8 cellular contexts compared by ENCODE assay signal in genomic region chr11:34366522-34366921, GRCh38. TPM values are rescaled to one million over a fixed set of nuclear protein-coding genes. Genes with fewer than 3 reads are reported as not detected.
DNase-seq lines count a peak whose midpoint lies in the region; ATAC-seq and TF ChIP-seq lines count a peak whose summit lies in the region.

No MANE protein-coding gene starts in this region.

- no peak overlapping the region for H3K56ac ChIP-seq in mesendoderm (ENCODE audit: low read length)

- no peaks in the 10 kb centered on the region for H3K27me3 ChIP-seq in mesendoderm (ENCODE audit: insufficient read depth, low read length, poor library complexity)

- DNase-seq in NCI-H1417 (lab: John Stamatoyannopoulos, UW) = peak in 2 of 3 experiments; percentile 29 to 67
- DNase-seq in NCI-H1417 treated with DMSO at 0.1 percent for 48 hours (lab: John Stamatoyannopoulos, UW) = no peak
- DNase-seq in HT1080 (ENCODE audit: low read depth) = peak; percentile 24
- DNase-seq in WTC11 (ENCODE audit: low spot score) = peak; percentile 19
- peak; percentile 27 for DNase-seq in mesendoderm
- DNase-seq in NCI-H1436 (lab: John Stamatoyannopoulos, UW) = no peak
- no peak for DNase-seq in foreskin melanocyte

- no peak overlapping the region for H3K4me2 ChIP-seq in mesendoderm (ENCODE audit: low read length)

- no peak for TF ChIP-seq CTCF in WTC11 (IDR thresholded peaks at IDR 0.05)

- peaks cover 4% of the 10 kb centered on the region; the same call in 1 of the 2 replicates for H3K9me3 Mint-ChIP-seq in WTC11

- no peak overlapping the region for H4K5ac ChIP-seq in mesendoderm (ENCODE audit: low read length)

- H3K4me3 Mint-ChIP-seq in WTC11 = no peak overlapping the region

- no peaks in the 10 kb centered on the region for H3K79me2 ChIP-seq in mesendoderm (ENCODE audit: control insufficient read depth, insufficient read depth, low read length)

- no peaks in the 10 kb centered on the region for H3K27me3 Mint-ChIP-seq in WTC11 (ENCODE audit: low read depth)

- H4K8ac ChIP-seq in mesendoderm (ENCODE audit: low read depth, low read length) = no peak overlapping the region

- peaks cover 11% of the 10 kb centered on the region for H3K4me1 Mint-ChIP-seq in WTC11

- no peak overlapping the region for H3K23ac ChIP-seq in mesendoderm (ENCODE audit: low read length)

- H3K79me1 ChIP-seq in mesendoderm (ENCODE audit: low read length) = no peaks in the 10 kb centered on the region

- no peak overlapping the region for H2AK5ac ChIP-seq in mesendoderm (ENCODE audit: low read length)

- H3K27ac ChIP-seq in mesendoderm (ENCODE audit: low read depth, low read length) = no peak overlapping the region

- H2BK5ac ChIP-seq in mesendoderm (ENCODE audit: low read length) = no peak overlapping the region

- H3K9ac ChIP-seq in mesendoderm (ENCODE audit: low read length) = no peak overlapping the region

- no peak for ATAC-seq in WTC11
- no peak for ATAC-seq in HG03571 (IDR thresholded peaks at IDR 0.05; ENCODE audit: unreplicated experiment)

- H3K36me3 Mint-ChIP-seq in WTC11 = no peaks in the 10 kb centered on the region

- H3K4me1 ChIP-seq in mesendoderm (ENCODE audit: control insufficient read depth, low read depth, low read length) = no peaks in the 10 kb centered on the region

- POLR2A ChIA-PET in WTC11 (lab: Charles Lee) = interaction anchor here (0.6 kb wide), 1 partner anchor 9 kb away, joined by 3 read pairs; no protein-coding TSS in a partner anchor

- no peak overlapping the region for H2BK120ac ChIP-seq in mesendoderm (ENCODE audit: low read depth, low read length)

- no peaks in the 10 kb centered on the region for H3K36me3 ChIP-seq in mesendoderm (ENCODE audit: control insufficient read depth, insufficient read depth, low read length)

- H3K4me3 ChIP-seq in mesendoderm (ENCODE audit: low read length) = no peak overlapping the region

- CTCF ChIA-PET in WTC11 (lab: Charles Lee) = interaction anchor here (0.7 to 2.1 kb wide), 11 partner anchors 9 to 533 kb away, joined by 3 to 18 read pairs (median 4); partner anchors contain the start of gene ABTB2

- H2BK15ac ChIP-seq in mesendoderm (replicated peaks; ENCODE audit: low read depth) = no peak overlapping the region

- no peak overlapping the region for H3K4ac ChIP-seq in mesendoderm (ENCODE audit: low read depth, low read length)

- no CpG with 5 or more reads among the region's 2 CpGs for WGBS in mesendoderm (ENCODE audit: extremely low coverage, insufficient coverage, low lambda C conversion rate)

- H3K27ac Mint-ChIP-seq in WTC11 = 0 out of 2 replicates have a peak overlapping the region, but pooled peaks have one; percentile 41

- H3K18ac ChIP-seq in mesendoderm (ENCODE audit: low read length) = no peak overlapping the region

TF ChIP-seq in WTC11, 78 proteins besides CTCF, POLR2A, EP300 and RAD21 (continues in another document):
- TF ChIP-seq, protein P1, sequence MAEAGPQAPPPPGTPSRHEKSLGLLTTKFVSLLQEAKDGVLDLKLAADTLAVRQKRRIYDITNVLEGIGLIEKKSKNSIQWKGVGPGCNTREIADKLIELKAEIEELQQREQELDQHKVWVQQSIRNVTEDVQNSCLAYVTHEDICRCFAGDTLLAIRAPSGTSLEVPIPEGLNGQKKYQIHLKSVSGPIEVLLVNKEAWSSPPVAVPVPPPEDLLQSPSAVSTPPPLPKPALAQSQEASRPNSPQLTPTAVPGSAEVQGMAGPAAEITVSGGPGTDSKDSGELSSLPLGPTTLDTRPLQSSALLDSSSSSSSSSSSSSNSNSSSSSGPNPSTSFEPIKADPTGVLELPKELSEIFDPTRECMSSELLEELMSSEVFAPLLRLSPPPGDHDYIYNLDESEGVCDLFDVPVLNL (CRISPR knock-in tag; IDR thresholded peaks at IDR 0.05; ENCODE audit: borderline replicate concordance, low read depth) = no peak
- TF ChIP-seq, protein P2, sequence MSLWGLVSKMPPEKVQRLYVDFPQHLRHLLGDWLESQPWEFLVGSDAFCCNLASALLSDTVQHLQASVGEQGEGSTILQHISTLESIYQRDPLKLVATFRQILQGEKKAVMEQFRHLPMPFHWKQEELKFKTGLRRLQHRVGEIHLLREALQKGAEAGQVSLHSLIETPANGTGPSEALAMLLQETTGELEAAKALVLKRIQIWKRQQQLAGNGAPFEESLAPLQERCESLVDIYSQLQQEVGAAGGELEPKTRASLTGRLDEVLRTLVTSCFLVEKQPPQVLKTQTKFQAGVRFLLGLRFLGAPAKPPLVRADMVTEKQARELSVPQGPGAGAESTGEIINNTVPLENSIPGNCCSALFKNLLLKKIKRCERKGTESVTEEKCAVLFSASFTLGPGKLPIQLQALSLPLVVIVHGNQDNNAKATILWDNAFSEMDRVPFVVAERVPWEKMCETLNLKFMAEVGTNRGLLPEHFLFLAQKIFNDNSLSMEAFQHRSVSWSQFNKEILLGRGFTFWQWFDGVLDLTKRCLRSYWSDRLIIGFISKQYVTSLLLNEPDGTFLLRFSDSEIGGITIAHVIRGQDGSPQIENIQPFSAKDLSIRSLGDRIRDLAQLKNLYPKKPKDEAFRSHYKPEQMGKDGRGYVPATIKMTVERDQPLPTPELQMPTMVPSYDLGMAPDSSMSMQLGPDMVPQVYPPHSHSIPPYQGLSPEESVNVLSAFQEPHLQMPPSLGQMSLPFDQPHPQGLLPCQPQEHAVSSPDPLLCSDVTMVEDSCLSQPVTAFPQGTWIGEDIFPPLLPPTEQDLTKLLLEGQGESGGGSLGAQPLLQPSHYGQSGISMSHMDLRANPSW (CRISPR knock-in tag; conservative IDR thresholded peaks at IDR 0.05; ENCODE audit: low read depth) = no peak
- TF ChIP-seq, protein P3, sequence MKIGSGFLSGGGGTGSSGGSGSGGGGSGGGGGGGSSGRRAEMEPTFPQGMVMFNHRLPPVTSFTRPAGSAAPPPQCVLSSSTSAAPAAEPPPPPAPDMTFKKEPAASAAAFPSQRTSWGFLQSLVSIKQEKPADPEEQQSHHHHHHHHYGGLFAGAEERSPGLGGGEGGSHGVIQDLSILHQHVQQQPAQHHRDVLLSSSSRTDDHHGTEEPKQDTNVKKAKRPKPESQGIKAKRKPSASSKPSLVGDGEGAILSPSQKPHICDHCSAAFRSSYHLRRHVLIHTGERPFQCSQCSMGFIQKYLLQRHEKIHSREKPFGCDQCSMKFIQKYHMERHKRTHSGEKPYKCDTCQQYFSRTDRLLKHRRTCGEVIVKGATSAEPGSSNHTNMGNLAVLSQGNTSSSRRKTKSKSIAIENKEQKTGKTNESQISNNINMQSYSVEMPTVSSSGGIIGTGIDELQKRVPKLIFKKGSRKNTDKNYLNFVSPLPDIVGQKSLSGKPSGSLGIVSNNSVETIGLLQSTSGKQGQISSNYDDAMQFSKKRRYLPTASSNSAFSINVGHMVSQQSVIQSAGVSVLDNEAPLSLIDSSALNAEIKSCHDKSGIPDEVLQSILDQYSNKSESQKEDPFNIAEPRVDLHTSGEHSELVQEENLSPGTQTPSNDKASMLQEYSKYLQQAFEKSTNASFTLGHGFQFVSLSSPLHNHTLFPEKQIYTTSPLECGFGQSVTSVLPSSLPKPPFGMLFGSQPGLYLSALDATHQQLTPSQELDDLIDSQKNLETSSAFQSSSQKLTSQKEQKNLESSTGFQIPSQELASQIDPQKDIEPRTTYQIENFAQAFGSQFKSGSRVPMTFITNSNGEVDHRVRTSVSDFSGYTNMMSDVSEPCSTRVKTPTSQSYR (CRISPR knock-in tag; IDR thresholded peaks at IDR 0.05) = no peak
- TF ChIP-seq, protein P4, sequence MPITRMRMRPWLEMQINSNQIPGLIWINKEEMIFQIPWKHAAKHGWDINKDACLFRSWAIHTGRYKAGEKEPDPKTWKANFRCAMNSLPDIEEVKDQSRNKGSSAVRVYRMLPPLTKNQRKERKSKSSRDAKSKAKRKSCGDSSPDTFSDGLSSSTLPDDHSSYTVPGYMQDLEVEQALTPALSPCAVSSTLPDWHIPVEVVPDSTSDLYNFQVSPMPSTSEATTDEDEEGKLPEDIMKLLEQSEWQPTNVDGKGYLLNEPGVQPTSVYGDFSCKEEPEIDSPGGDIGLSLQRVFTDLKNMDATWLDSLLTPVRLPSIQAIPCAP (CRISPR knock-in tag; IDR thresholded peaks at IDR 0.05) = no peak
- TF ChIP-seq ZNF219 (CRISPR knock-in tag; IDR thresholded peaks at IDR 0.05; ENCODE audit: borderline replicate concordance) (no peak), JUN (CRISPR knock-in tag; IDR thresholded peaks at IDR 0.05) (no peak), ELF4 (CRISPR knock-in tag; IDR thresholded peaks at IDR 0.05; ENCODE audit: low read depth) (no peak), ATF1 (CRISPR knock-in tag; IDR thresholded peaks at IDR 0.05) (no peak), GRHL2 (CRISPR knock-in tag; IDR thresholded peaks at IDR 0.05; ENCODE audit: insufficient replicate concordance, severe bottlenecking) (no peak), ATF3 (CRISPR knock-in tag; conservative IDR thresholded peaks at IDR 0.05) (no peak)
- TF ChIP-seq, protein P5, sequence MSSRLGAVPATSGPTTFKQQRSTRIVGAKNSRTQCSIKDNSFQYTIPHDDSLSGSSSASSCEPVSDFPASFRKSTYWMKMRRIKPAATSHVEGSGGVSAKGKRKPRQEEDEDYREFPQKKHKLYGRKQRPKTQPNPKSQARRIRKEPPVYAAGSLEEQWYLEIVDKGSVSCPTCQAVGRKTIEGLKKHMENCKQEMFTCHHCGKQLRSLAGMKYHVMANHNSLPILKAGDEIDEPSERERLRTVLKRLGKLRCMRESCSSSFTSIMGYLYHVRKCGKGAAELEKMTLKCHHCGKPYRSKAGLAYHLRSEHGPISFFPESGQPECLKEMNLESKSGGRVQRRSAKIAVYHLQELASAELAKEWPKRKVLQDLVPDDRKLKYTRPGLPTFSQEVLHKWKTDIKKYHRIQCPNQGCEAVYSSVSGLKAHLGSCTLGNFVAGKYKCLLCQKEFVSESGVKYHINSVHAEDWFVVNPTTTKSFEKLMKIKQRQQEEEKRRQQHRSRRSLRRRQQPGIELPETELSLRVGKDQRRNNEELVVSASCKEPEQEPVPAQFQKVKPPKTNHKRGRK (CRISPR knock-in tag; IDR thresholded peaks at IDR 0.05; ENCODE audit: borderline replicate concordance) = no peak

RNA-seq across cellular contexts. Expression of gene ABTB2, which starts 8.7 kb away (rescaled TPM):
- 3.8 and 4.0 TPM in 2 replicates for total RNA-seq in HT1080 (2014; rRNA removed; shearing (Covaris generic))
- polyA plus RNA-seq in HT1080 (2015; cell fraction: cytosol; rRNA removed) = 6.6 and 7.6 TPM in 2 replicates
- 11.4 TPM in 2 replicates for polyA plus RNA-seq in HT1080 (2015; cell fraction: nucleus; rRNA removed)
- 7.9 to 12.8 TPM (median 8.4 TPM) in 3 replicates for total RNA-seq in WTC11 (2021)
- 2.6 TPM for polyA plus RNA-seq in mesendoderm (2013, experiment 1 of 2)
- 2.5 TPM for polyA plus RNA-seq in mesendoderm (2013, experiment 2 of 2)

Comparison
In these comparisons a context has a peak if more than half of its experiments do, and no peak if none do; other contexts are left out.
1. DNase-seq: peak in NCI-H1417 (2 of 3), HT1080 (single experiment), WTC11 (single experiment) and mesendoderm (single experiment); none in NCI-H1417 treated with DMSO at 0.1 percent for 48 hours (single experiment), NCI-H1436 (single experiment) and foreskin melanocyte (single experiment).